In genomic region chr6:22129751-22130150, GRCh38 we compare ENCODE assay signal across 27 cellular contexts.
"Had no signal": no experiment of that assay in that cellular context is flagged by ENCODE, and none has a peak within 500 bp of the region (broad histone marks: within the 10 kb centered on the region; RNA-seq: fewer than 3 reads in every experiment).

No MANE protein-coding gene starts in this region.

- H3K36me3 Mint-ChIP-seq: stimulated activated effector memory CD8-positive, alpha-beta T cell treated with anti-CD3 and anti-CD28 coated beads, Interleukin-12 subunit alpha, Interleukin-12 subunit beta, amount 100 ng/mL, for 72 hours had no signal

- H3K36me3 ChIP-seq: ovary, right lobe of liver, sigmoid colon, stomach, thoracic aorta, thyroid gland, upper lobe of left lung, vagina had no signal

- H3K4me1 Mint-ChIP-seq: stimulated activated effector memory CD8-positive, alpha-beta T cell treated with anti-CD3 and anti-CD28 coated beads, Interleukin-12 subunit alpha, Interleukin-12 subunit beta, amount 100 ng/mL, for 72 hours; stimulated activated naive B cell treated with anti-CD40 and anti-IgM and Interleukin-4, amounts not matched to agents 10 μg/mL and 1 μg/mL and 100 μg/mL, for 72 hours had no signal

- H3K4me1 ChIP-seq: neural progenitor cell, parathyroid adenoma, right lobe of liver, stomach, thyroid gland, tibial nerve, upper lobe of left lung, vagina had no signal

- H3K27me3 ChIP-seq: neural progenitor cell, ovary, right lobe of liver, sigmoid colon, stomach, thyroid gland, tibial nerve, upper lobe of left lung, vagina had no signal

- FAIRE-seq: small intestine, urothelium cell line had no signal

- H3K27me3 Mint-ChIP-seq: progenitor cell of endocrine pancreas; stimulated activated naive B cell treated with anti-CD40 and anti-IgM and Interleukin-4, amounts not matched to agents 10 μg/mL and 1 μg/mL and 100 μg/mL, for 72 hours; stimulated activated naive CD8-positive, alpha-beta T cell treated with anti-CD3 and anti-CD28 coated beads, Interleukin-15, Interleukin-2, amounts not matched to agents 100 ng/mL and 50 ng/mL, for 24 hours had no signal

- H3K27ac ChIP-seq: neural progenitor cell, ovary, parathyroid adenoma, psoas muscle, right lobe of liver, sigmoid colon, stomach, thoracic aorta, thyroid gland, tibial nerve, upper lobe of left lung, vagina had no signal

- H3K4me3 ChIP-seq: neural progenitor cell, ovary, psoas muscle, right lobe of liver, sigmoid colon, stomach, thoracic aorta, thyroid gland, tibial nerve, upper lobe of left lung, vagina had no signal

- H3K9me3 ChIP-seq: ovary, sigmoid colon, thoracic aorta, thyroid gland, upper lobe of left lung, vagina had no signal

- H2AFZ ChIP-seq: neural progenitor cell, parathyroid adenoma had no signal

- H3K4me2 ChIP-seq: neural progenitor cell had no signal

- DNase-seq: occipital lobe; ovary; posterior cingulate gyrus; psoas muscle; right cardiac atrium; right lobe of liver; sigmoid colon; small intestine; stimulated activated CD4-positive, alpha-beta T cell treated with anti-CD3 and anti-CD28 coated beads, Interleukin-15, amount 100 ng/mL, for 24 hours; stimulated activated CD4-positive, alpha-beta T cell treated with anti-CD3 and anti-CD28 coated beads, Interleukin-2, amount 100 ng/mL, for 24 hours; stimulated activated CD4-positive, alpha-beta T cell treated with anti-CD3 and anti-CD28 coated beads, Interleukin-2, amount 100 ng/mL, for 48 hours; stimulated activated CD4-positive, alpha-beta T cell treated with anti-CD3 and anti-CD28 coated beads, Interleukin-4, amount 100 ng/mL, for 24 hours; stimulated activated naive B cell treated with anti-CD40 and anti-IgM and Interleukin-4, amounts not matched to agents 10 μg/mL and 1 μg/mL and 100 μg/mL, for 72 hours; stimulated activated naive CD4-positive, alpha-beta T cell treated with Interleukin-2 at 50 U/mL for 16 hours; stomach; thyroid gland; upper lobe of left lung had no signal

- ATAC-seq: psoas muscle; right cardiac atrium; right lobe of liver; stimulated activated effector memory CD8-positive, alpha-beta T cell treated with anti-CD3 and anti-CD28 coated beads, Interleukin-12 subunit alpha, Interleukin-12 subunit beta, amount 100 ng/mL, for 72 hours; stimulated activated naive B cell treated with anti-CD40 and anti-IgM and Interleukin-4, amounts not matched to agents 10 μg/mL and 1 μg/mL and 100 μg/mL, for 72 hours had no signal

- H3K27ac Mint-ChIP-seq: nephron; neural progenitor cell; progenitor cell of endocrine pancreas; stimulated activated effector memory CD8-positive, alpha-beta T cell treated with anti-CD3 and anti-CD28 coated beads, Interleukin-12 subunit alpha, Interleukin-12 subunit beta, amount 100 ng/mL, for 72 hours; stimulated activated naive B cell treated with anti-CD40 and anti-IgM and Interleukin-4, amounts not matched to agents 10 μg/mL and 1 μg/mL and 100 μg/mL, for 72 hours; stimulated activated naive CD8-positive, alpha-beta T cell treated with anti-CD3 and anti-CD28 coated beads, Interleukin-15, Interleukin-2, amounts not matched to agents 100 ng/mL and 50 ng/mL, for 24 hours had no signal

- H3K4me3 Mint-ChIP-seq: nephron; neural progenitor cell; stimulated activated effector memory CD8-positive, alpha-beta T cell treated with anti-CD3 and anti-CD28 coated beads, Interleukin-12 subunit alpha, Interleukin-12 subunit beta, amount 100 ng/mL, for 72 hours; stimulated activated naive B cell treated with anti-CD40 and anti-IgM and Interleukin-4, amounts not matched to agents 10 μg/mL and 1 μg/mL and 100 μg/mL, for 72 hours; stimulated activated naive CD8-positive, alpha-beta T cell treated with anti-CD3 and anti-CD28 coated beads, Interleukin-15, Interleukin-2, amounts not matched to agents 100 ng/mL and 50 ng/mL, for 24 hours had no signal

- H3K79me2 ChIP-seq: parathyroid adenoma had no signal
